In the genomic region with DNA sequence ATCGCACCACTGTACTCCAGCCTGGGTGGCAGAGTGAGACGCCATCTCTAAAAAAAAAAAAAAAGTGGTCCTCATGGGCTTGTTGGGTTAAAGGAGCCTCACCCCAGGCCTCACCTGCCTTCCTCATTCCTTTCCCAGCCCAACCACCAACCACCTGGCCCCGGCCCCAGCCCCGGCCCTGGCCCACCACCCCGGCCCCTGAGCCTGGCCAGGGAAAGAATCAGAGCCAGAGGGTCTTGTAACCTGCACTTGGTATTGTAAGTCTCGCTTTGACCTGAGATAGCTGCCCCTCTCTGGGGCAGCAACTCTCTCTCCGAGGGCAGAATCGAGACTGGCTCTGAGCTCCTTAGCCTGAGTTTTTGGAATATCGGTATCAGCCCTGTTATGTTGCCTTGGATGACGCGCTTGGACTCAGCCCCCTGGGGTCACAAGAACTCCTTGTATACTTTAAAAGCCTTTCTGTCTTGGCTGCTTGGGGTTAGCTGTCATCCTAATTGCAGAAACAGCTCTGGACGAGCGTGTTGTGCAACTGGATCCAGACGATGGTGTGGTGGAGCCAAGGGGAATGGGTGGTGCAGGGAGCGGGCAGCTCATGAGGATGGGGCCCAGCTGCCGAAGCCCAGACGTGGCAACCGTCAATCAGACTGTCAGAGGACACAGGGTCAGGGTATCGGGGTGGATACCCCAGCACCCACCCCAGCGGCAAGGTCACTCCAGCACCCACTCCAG, we compare ENCODE assay signal across 14 cellular contexts. TPM values are rescaled to one million over a fixed set of nuclear protein-coding genes. Genes with fewer than 3 reads are reported as not detected.
DNase-seq lines count a peak whose midpoint lies in the region; ATAC-seq, FAIRE-seq and TF ChIP-seq lines count a peak whose summit lies in the region.
"Had no signal": no experiment of that assay in that cellular context is flagged by ENCODE, and none has a peak within 500 bp of the region (broad histone marks: within the 10 kb centered on the region; RNA-seq: fewer than 3 reads in every experiment).

No MANE protein-coding gene starts in this region.

- H3K4me2 ChIP-seq in H1 (ENCODE audit: insufficient read depth in 1 of 2, low read depth in 2 of 2, low read length in 2 of 2) (peak overlapping the region; percentile 69 to 80; a peak in 1 of 4 replicates), hepatocyte (peak overlapping the region; percentile 69)

- intact Hi-C loops in psoas muscle (cut with DNase I), result no loop called here

- H3K4me3 ChIP-seq in AG09309 (ENCODE audit: control insufficient read depth, low read depth, low read length), result no peak overlapping the region
- 0 out of 8 replicates have a peak overlapping the region, but pooled peaks of 1 of the 4 experiments have one; percentile 40 for H3K4me3 ChIP-seq in H1 (ENCODE audit: extremely low read depth in 1 of 4, insufficient read depth in 2 of 4, low read depth in 3 of 4, low read length in 4 of 4)
- H3K4me3 ChIP-seq in hepatocyte, result no peak overlapping the region
- peak overlapping the region; percentile 30 for H3K4me3 ChIP-seq in psoas muscle

- peak overlapping the region; percentile 45; the same call in 1 of the 2 replicates for H2AK5ac ChIP-seq in H1 (ENCODE audit: low read depth, low read length)

- H2BK120ac ChIP-seq in H1 (replicated peaks; ENCODE audit: low read depth, low read length), result no peak overlapping the region

- TF ChIP-seq RAD21 in H1 (IDR thresholded peaks at IDR 0.05 in 1 of 2, conservative IDR thresholded peaks at IDR 0.05 in 1 of 2; ENCODE audit: low read depth in 2 of 2, low read length in 2 of 2), result no peak

- TF ChIP-seq CTCF in AG09309 (IDR thresholded peaks at IDR 0.05; ENCODE audit: control insufficient read depth, insufficient read depth, low read depth, low read length, missing control alignments) (no peak), H1 (IDR thresholded peaks at IDR 0.05; ENCODE audit: control extremely low read depth in 1 of 3, insufficient read depth in 1 of 3, low read depth in 1 of 3, low read length in 3 of 3) (no peak), hepatocyte (IDR thresholded peaks at IDR 0.05; ENCODE audit: poor library complexity) (no peak), psoas muscle (IDR thresholded peaks at IDR 0.05) (no peak)

- H3K23me2 ChIP-seq in H1 (ENCODE audit: low read depth, low read length), result peaks cover 2% of the 10 kb centered on the region; the same call in 1 of the 2 replicates

- H3K14ac ChIP-seq in H1 (ENCODE audit: insufficient read length), result no peak overlapping the region

- peak overlapping the region; percentile 88; the same call in 1 of the 2 replicates for H2BK12ac ChIP-seq in H1 (ENCODE audit: low read depth, low read length)

- no peak overlapping the region for H3K4ac ChIP-seq in H1 (replicated peaks; ENCODE audit: insufficient read length, low read depth, low read length)

- H2BK15ac ChIP-seq in H1 (ENCODE audit: low read length), result no peak overlapping the region

- H3K27ac ChIP-seq in H1 (ENCODE audit: low read depth, low read length) (no peak overlapping the region), hepatocyte (peak overlapping the region; percentile 96), psoas muscle (peak overlapping the region; percentile 84)
- H3K27ac ChIP-seq: brain microvascular endothelial cell had no signal

- FAIRE-seq in H1 (lab: Jason Lieb, UNC), result no peak

- CTCF ChIA-PET in H1 (lab: Charles Lee; ENCODE audit: partially characterized antibody), result interaction anchor here (0.9 to 10.1 kb wide), 8 partner anchors 9 to 37 kb away, joined by 3 to 77 read pairs (median 6); a partner anchor contains a TSS

- no peak overlapping the region for H3K9ac ChIP-seq in H1 (replicated peaks in 1 of 4; ENCODE audit: extremely low read depth in 1 of 4, low read depth in 3 of 4, low read length in 3 of 4)

- H3K56ac ChIP-seq in H1 (replicated peaks; ENCODE audit: insufficient read length, low read depth, low read length), result no peak overlapping the region

- H4K5ac ChIP-seq in H1 (ENCODE audit: insufficient read length, low read depth, low read length), result no peak overlapping the region

- H3K27me3 ChIP-seq in H1 (replicated peaks in 1 of 4; ENCODE audit: control insufficient read depth in 3 of 4, extremely low read depth in 1 of 4, insufficient read depth in 3 of 4, low read length in 3 of 4) (0 out of 7 replicates have a peak, but pooled peaks cover 0 to 2% (median 0%) of the 10 kb centered on the region in 4 experiments), hepatocyte (no peaks in the 10 kb centered on the region), psoas muscle (ENCODE audit: insufficient read depth in 3 of 3, low read length in 2 of 3) (no peaks in the 10 kb centered on the region)

- DNase-seq in AG09309 (ENCODE audit: low read depth) (peak; percentile 7), H1 (ENCODE audit: low read depth in 1 of 2, low spot score in 2 of 2) (no peak), hepatocyte (ENCODE audit: low spot score) (peak; percentile 74), psoas muscle (peak; percentile 78 to 90), KG1 (lab: John Stamatoyannopoulos, UW) (no peak), GM19240 (ENCODE audit: insufficient read length, low spot score) (no peak), NCI-H1092 treated with DMSO at 0.1 percent for 48 hours (lab: John Stamatoyannopoulos, UW) (no peak), erythroblast (lab: John Stamatoyannopoulos, UW) (no peak)
- DNase-seq: activated CD4-positive, alpha-beta T cell treated with anti-CD3 and anti-CD28 coated beads, Interleukin-2, amount 10 ng/mL, durations not matched to agents 24 days and 14 days; brain microvascular endothelial cell; Karpas-422; NCI-H2029 had no signal

- H3K4me1 ChIP-seq in H1 (replicated peaks in 1 of 4; ENCODE audit: control insufficient read depth in 3 of 4, insufficient read depth in 4 of 4, low read length in 3 of 4), result peaks cover 4 to 32% (median 23%) of the 10 kb centered on the region in 4 experiments
- peaks cover 47% of the 10 kb centered on the region for H3K4me1 ChIP-seq in hepatocyte (ENCODE audit: insufficient read depth)
- peaks cover 89% of the 10 kb centered on the region for H3K4me1 ChIP-seq in psoas muscle

- peak; percentile 46 to 66 (median 54) for ATAC-seq in psoas muscle

- peak overlapping the region; percentile 75 for H4K91ac ChIP-seq in H1 (replicated peaks; ENCODE audit: insufficient read length, low read length)

- H3K79me2 ChIP-seq in H1 (ENCODE audit: control insufficient read depth in 1 of 2, insufficient read depth in 2 of 2, low read length in 2 of 2), result no peaks in the 10 kb centered on the region
- H3K79me2 ChIP-seq in hepatocyte, result peaks cover 45% of the 10 kb centered on the region

- no peaks in the 10 kb centered on the region for H3K79me1 ChIP-seq in H1 (ENCODE audit: low read depth, low read length)

- POLR2A ChIA-PET in H1 (lab: Charles Lee; ENCODE audit: partially characterized antibody), result interaction anchor here (0.9 to 2.1 kb wide), 7 partner anchors 10 to 70 kb away, joined by 3 to 8 read pairs (median 4); no protein-coding TSS in a partner anchor

- H2AFZ ChIP-seq in H1 (ENCODE audit: low read length) (no peak overlapping the region), hepatocyte (no peak overlapping the region)

- H2BK5ac ChIP-seq in H1 (ENCODE audit: low read depth, low read length), result peak overlapping the region; percentile 75; the same call in 1 of the 2 replicates

- no peak for TF ChIP-seq EP300 in H1 (IDR thresholded peaks at IDR 0.05; ENCODE audit: borderline replicate concordance in 1 of 2, low read depth in 2 of 2, low read length in 2 of 2)

- peak overlapping the region; percentile 40; the same call in 1 of the 2 replicates for H3K18ac ChIP-seq in H1 (ENCODE audit: extremely low read depth, low read length)

- H2BK20ac ChIP-seq in H1 (ENCODE audit: low read length), result peak overlapping the region; percentile 97; the same call in 1 of the 2 replicates

- no peaks in the 10 kb centered on the region for H3K9me2 ChIP-seq in hepatocyte (replicated peaks; ENCODE audit: insufficient read depth)

- TF ChIP-seq POLR2A in H1 (IDR thresholded peaks at IDR 0.05; ENCODE audit: control extremely low read depth in 1 of 2, low read depth in 2 of 2, low read length in 2 of 2) (no peak), erythroblast (IDR thresholded peaks at IDR 0.05; ENCODE audit: low read length) (no peak)

- no peak overlapping the region for H3K23ac ChIP-seq in H1 (ENCODE audit: insufficient read length)

- WGBS in H1 (ENCODE audit: extremely low coverage in 1 of 2, insufficient coverage in 1 of 2, insufficient read length in 1 of 2, insufficient replicate concordance in 2 of 2, low coverage in 1 of 2, low lambda C conversion rate in 2 of 2, missing lambda C conversion rate in 1 of 2), 2 experiments, result 86% methylated on average over 16 of the region's 20 CpGs; no CpG with 5 or more reads in 1 of the 2 experiments
- 56% methylated on average over 18 of the region's 20 CpGs for WGBS in hepatocyte (ENCODE audit: low lambda C conversion rate, missing lambda C conversion rate)
- 30 to 43% (median 31%) methylated on average over 19 to 20 of the region's 20 CpGs for WGBS in psoas muscle, 3 donors

- no peak overlapping the region; the same call in 1 of the 2 replicates for H4K8ac ChIP-seq in H1 (ENCODE audit: extremely low read depth, insufficient read depth, low read length)

- no peaks in the 10 kb centered on the region for H3K36me3 ChIP-seq in H1 (ENCODE audit: control insufficient read depth in 2 of 4, insufficient read depth in 4 of 4, low read length in 3 of 4)
- H3K36me3 ChIP-seq in hepatocyte (replicated peaks; ENCODE audit: insufficient read depth, low read depth), result no peaks in the 10 kb centered on the region
- H3K36me3 ChIP-seq in psoas muscle (ENCODE audit: insufficient read depth in 1 of 2, low read depth in 1 of 2), result peaks cover 0 to 56% of the 10 kb centered on the region in 2 donors
- H3K36me3 ChIP-seq: brain microvascular endothelial cell had no signal

- H4K20me1 ChIP-seq in H1 (replicated peaks in 1 of 2; ENCODE audit: control insufficient read depth in 1 of 2, insufficient read depth in 2 of 2, low read length in 2 of 2) (no peaks in the 10 kb centered on the region), hepatocyte (ENCODE audit: insufficient read depth, poor library complexity, severe bottlenecking) (no peaks in the 10 kb centered on the region)

- H3K9me3 ChIP-seq in H1 (ENCODE audit: insufficient read depth in 2 of 2, low read depth in 1 of 2, low read length in 1 of 2) (no peaks in the 10 kb centered on the region), hepatocyte (ENCODE audit: low read depth) (no peaks in the 10 kb centered on the region), psoas muscle (no peaks in the 10 kb centered on the region)

RNA-seq across cellular contexts. Expression of a gene that starts 14.6 kb away (rescaled TPM):
- 3.7 and 4.5 TPM in 2 replicates for total RNA-seq in H1 (2021; fragmentation: NEBNext Ultra II Directional; extraction: Animal tissue kit (Norgen Biotek cat#: 25700))
- polyA plus RNA-seq in H1 (2011; rRNA removed) (3.6 and 4.6 TPM in 2 replicates), hepatocyte (106 TPM in 2 replicates), psoas muscle (100 to 1,000 TPM in 2 of 3 donors, 10 to 100 TPM in 1; 20.7 to 318 (median 210) TPM)
- 3.4 TPM for polyA plus RNA-seq in H1 (2011; cell fraction: cytosol; rRNA removed)
- 4.5 TPM for polyA plus RNA-seq in H1 (2011; cell fraction: nucleus; rRNA removed)
- 3.3 to 6.3 TPM (median 4.1 TPM) in 4 replicates for polyA plus RNA-seq in H1 (2012, experiment 1 of 2)
- 4.5 TPM for polyA plus RNA-seq in H1 (2012, experiment 2 of 2)
- 2.9 TPM for polyA plus RNA-seq in H1 (2013, experiment 1 of 2)
- polyA plus RNA-seq in H1 (2013, experiment 2 of 2), result 2.2 TPM
- 3.0 and 3.1 TPM in 2 replicates for polyA minus RNA-seq in H1 (2011; rRNA and poly(A)+ RNA removed)
- 4.0 TPM for polyA minus RNA-seq in H1 (2011; cell fraction: cytosol; rRNA and poly(A)+ RNA removed)
- polyA minus RNA-seq in H1 (2011; cell fraction: nucleus; rRNA and poly(A)+ RNA removed), result 2.3 TPM
- total RNA-seq in hepatocyte (41.5 and 56.8 TPM in 2 replicates), psoas muscle (100 to 1,000 TPM; 248 to 524 (median 400) TPM)
- total RNA-seq: activated CD4-positive, alpha-beta T cell treated with anti-CD3 and anti-CD28 coated beads, Interleukin-2, amount 10 ng/mL, durations not matched to agents 24 days and 14 days; activated T-helper 2 cell treated with anti-CD3 and anti-CD28 coated beads, Interferon-gamma antibody, Interleukin-2, Interleukin-4, amounts not matched to agents 10 μg/mL and 5 μg/mL and 100 μg/mL, durations not matched to agents 14 hours and 24 hours and 36 hours; T-helper 1 cell treated with Interleukin-12 subunit alpha and Interleukin-12 subunit beta and Interleukin-4 antibody, amounts not matched to agents 30 ng/mL and 1 ng/mL, for 36 hours had no signal

RNA-seq across cellular contexts. Expression of a gene that starts 38.6 kb away (rescaled TPM):
- total RNA-seq in H1 (2021; fragmentation: NEBNext Ultra II Directional; extraction: Animal tissue kit (Norgen Biotek cat#: 25700)), result not detected in 2 replicates
- polyA plus RNA-seq in H1 (2011; rRNA removed) (0.18 and 0.30 TPM in 2 replicates), hepatocyte (not detected in 2 replicates), psoas muscle (under 1 TPM in 1 of 3 donors, not detected in 2; 0.03 TPM)
- polyA plus RNA-seq in H1 (2011; cell fraction: cytosol; rRNA removed), result 0.16 TPM
- 0.04 TPM for polyA plus RNA-seq in H1 (2011; cell fraction: nucleus; rRNA removed)
- polyA plus RNA-seq in H1 (2012, experiment 1 of 2), result 0.11 to 0.15 TPM in 2 of 4 replicates, not detected in the others
- polyA plus RNA-seq in H1 (2012, experiment 2 of 2), result not detected
- 0.02 TPM for polyA plus RNA-seq in H1 (2013, experiment 1 of 2)
- polyA plus RNA-seq in H1 (2013, experiment 2 of 2), result 0.07 TPM
- 0.09 TPM in 1 of 2 replicates, not detected in the other for polyA minus RNA-seq in H1 (2011; rRNA and poly(A)+ RNA removed)
- polyA minus RNA-seq in H1 (2011; cell fraction: cytosol; rRNA and poly(A)+ RNA removed), result not detected
- polyA minus RNA-seq in H1 (2011; cell fraction: nucleus; rRNA and poly(A)+ RNA removed), result 0.90 TPM
- total RNA-seq in hepatocyte (0.32 TPM in 1 of 2 replicates, not detected in the other), psoas muscle (not detected)
- total RNA-seq: activated CD4-positive, alpha-beta T cell treated with anti-CD3 and anti-CD28 coated beads, Interleukin-2, amount 10 ng/mL, durations not matched to agents 24 days and 14 days; activated T-helper 2 cell treated with anti-CD3 and anti-CD28 coated beads, Interferon-gamma antibody, Interleukin-2, Interleukin-4, amounts not matched to agents 10 μg/mL and 5 μg/mL and 100 μg/mL, durations not matched to agents 14 hours and 24 hours and 36 hours; T-helper 1 cell treated with Interleukin-12 subunit alpha and Interleukin-12 subunit beta and Interleukin-4 antibody, amounts not matched to agents 30 ng/mL and 1 ng/mL, for 36 hours had no signal

RNA-seq across cellular contexts. Expression of a gene that starts 42.5 kb away (rescaled TPM):
- 1.5 TPM in 2 replicates for total RNA-seq in H1 (2021; fragmentation: NEBNext Ultra II Directional; extraction: Animal tissue kit (Norgen Biotek cat#: 25700))
- polyA plus RNA-seq in H1 (2011; rRNA removed), result 1.7 and 2.2 TPM in 2 replicates
- polyA plus RNA-seq in H1 (2011; cell fraction: cytosol; rRNA removed), result 2.0 TPM
- polyA plus RNA-seq in H1 (2011; cell fraction: nucleus; rRNA removed), result 2.4 TPM
- polyA plus RNA-seq in H1 (2012, experiment 1 of 2), result 0.99 to 1.8 TPM (median 1.3 TPM) in 4 replicates
- 1.2 TPM for polyA plus RNA-seq in H1 (2012, experiment 2 of 2)
- 0.61 TPM for polyA plus RNA-seq in H1 (2013, experiment 1 of 2)
- 0.64 TPM for polyA plus RNA-seq in H1 (2013, experiment 2 of 2)
- polyA minus RNA-seq in H1 (2011; rRNA and poly(A)+ RNA removed), result 1.00 and 1.8 TPM in 2 replicates
- polyA minus RNA-seq in H1 (2011; cell fraction: cytosol; rRNA and poly(A)+ RNA removed), result 1.3 TPM
- polyA minus RNA-seq in H1 (2011; cell fraction: nucleus; rRNA and poly(A)+ RNA removed), result 0.60 TPM
- 1.9 and 2.1 TPM in 2 replicates for total RNA-seq in hepatocyte
- 5.5 and 7.5 TPM in 2 replicates for polyA plus RNA-seq in hepatocyte
- under 1 TPM in 2 of 4 donors, not detected in 2; 0.10 to 0.36 TPM for total RNA-seq in psoas muscle
- polyA plus RNA-seq in psoas muscle, result not detected
- total RNA-seq: activated CD4-positive, alpha-beta T cell treated with anti-CD3 and anti-CD28 coated beads, Interleukin-2, amount 10 ng/mL, durations not matched to agents 24 days and 14 days; activated T-helper 2 cell treated with anti-CD3 and anti-CD28 coated beads, Interferon-gamma antibody, Interleukin-2, Interleukin-4, amounts not matched to agents 10 μg/mL and 5 μg/mL and 100 μg/mL, durations not matched to agents 14 hours and 24 hours and 36 hours; T-helper 1 cell treated with Interleukin-12 subunit alpha and Interleukin-12 subunit beta and Interleukin-4 antibody, amounts not matched to agents 30 ng/mL and 1 ng/mL, for 36 hours had no signal

RNA-seq across cellular contexts. Expression of a gene that starts 43.8 kb away (rescaled TPM):
- 151 and 153 TPM in 2 replicates for total RNA-seq in H1 (2021; fragmentation: NEBNext Ultra II Directional; extraction: Animal tissue kit (Norgen Biotek cat#: 25700))
- polyA plus RNA-seq in H1 (2011; rRNA removed) (46.8 and 79.9 TPM in 2 replicates), hepatocyte (44.1 and 46.5 TPM in 2 replicates), psoas muscle (10 to 100 TPM; 28.5 to 54.4 (median 35.5) TPM)
- polyA plus RNA-seq in H1 (2011; cell fraction: cytosol; rRNA removed), result 58.4 TPM
- polyA plus RNA-seq in H1 (2011; cell fraction: nucleus; rRNA removed), result 266 TPM
- 98.7 to 125 TPM (median 120 TPM) in 4 replicates for polyA plus RNA-seq in H1 (2012, experiment 1 of 2)
- 114 TPM for polyA plus RNA-seq in H1 (2012, experiment 2 of 2)
- 74.0 TPM for polyA plus RNA-seq in H1 (2013, experiment 1 of 2)
- 63.6 TPM for polyA plus RNA-seq in H1 (2013, experiment 2 of 2)
- polyA minus RNA-seq in H1 (2011; rRNA and poly(A)+ RNA removed), result 87.5 and 109 TPM in 2 replicates
- polyA minus RNA-seq in H1 (2011; cell fraction: cytosol; rRNA and poly(A)+ RNA removed), result 88.4 TPM
- polyA minus RNA-seq in H1 (2011; cell fraction: nucleus; rRNA and poly(A)+ RNA removed), result 116 TPM
- total RNA-seq in hepatocyte (17.9 and 23.7 TPM in 2 replicates), psoas muscle (10 to 100 TPM; 31.3 to 63.2 (median 46.3) TPM)

Comparison
In these comparisons a context has a peak if more than half of its experiments do, and no peak if none do; other contexts are left out.
1. DNase-seq: peak in AG09309 (single experiment), hepatocyte (single experiment) and psoas muscle (2 of 2); none in H1 (0 of 2), KG1 (single experiment), GM19240 (single experiment), NCI-H1092 treated with DMSO at 0.1 percent for 48 hours (single experiment) and erythroblast (0 of 2).